ENCODE assay signal across 8 cellular contexts in genomic region chr10:32446701-32447406, GRCh38. TPM values are rescaled to one million over a fixed set of nuclear protein-coding genes. Genes with fewer than 3 reads are reported as not detected.
DNase-seq lines count a peak whose midpoint lies in the region; ATAC-seq and TF ChIP-seq lines count a peak whose summit lies in the region.

No MANE protein-coding gene starts in this region.

- no peak overlapping the region for H3K4ac ChIP-seq in mesendoderm (ENCODE audit: low read depth, low read length)

- H3K36me3 ChIP-seq in RWPE2 (ENCODE audit: low read depth) (no peaks in the 10 kb centered on the region), mesendoderm (ENCODE audit: control insufficient read depth, insufficient read depth, low read length) (no peaks in the 10 kb centered on the region), urinary bladder (ENCODE audit: insufficient read depth) (no peaks in the 10 kb centered on the region)

- H2BK15ac ChIP-seq in mesendoderm (replicated peaks; ENCODE audit: low read depth) = no peak overlapping the region

- ATAC-seq in GM21529 (IDR thresholded peaks at IDR 0.05; ENCODE audit: unreplicated experiment) (peak; percentile 4), RWPE2 (ENCODE audit: low read depth) (no peak; the same call in 2 of the 3 replicates), esophagus mucosa (no peak)
- ATAC-seq in effector memory CD8-positive, alpha-beta T cell (replicated peaks) = no peak

- H3K36me3 Mint-ChIP-seq in CD14-positive monocyte = peaks cover 6 to 8% of the 10 kb centered on the region in 2 donors
- peaks cover 3% of the 10 kb centered on the region for H3K36me3 Mint-ChIP-seq in effector memory CD8-positive, alpha-beta T cell (ENCODE audit: insufficient read depth)

- H2BK5ac ChIP-seq in mesendoderm (ENCODE audit: low read length) = no peak overlapping the region

- peak overlapping the region; percentile 87 to 99 (median 94) for H3K27ac Mint-ChIP-seq in CD14-positive monocyte
- peak overlapping the region; percentile 99 to 100 for H3K27ac Mint-ChIP-seq in effector memory CD8-positive, alpha-beta T cell

- WGBS in mesendoderm (ENCODE audit: extremely low coverage, insufficient coverage, low lambda C conversion rate) = no CpG with 5 or more reads among the region's 12 CpGs
- WGBS in urinary bladder = 2% methylated on average over 12 of the region's 12 CpGs

- no peaks in the 10 kb centered on the region for H3K27me3 ChIP-seq in RWPE2 (ENCODE audit: insufficient read depth, poor library complexity, severe bottlenecking)
- no peaks in the 10 kb centered on the region for H3K27me3 ChIP-seq in mesendoderm (ENCODE audit: insufficient read depth, low read length, poor library complexity)

- no peaks in the 10 kb centered on the region for H3K79me2 ChIP-seq in mesendoderm (ENCODE audit: control insufficient read depth, insufficient read depth, low read length)

- no peaks in the 10 kb centered on the region for H3K9me3 ChIP-seq in RWPE2 (ENCODE audit: severe bottlenecking)

- peaks cover 13% of the 10 kb centered on the region for H3K4me1 Mint-ChIP-seq in CD14-positive monocyte
- peaks cover 10% of the 10 kb centered on the region in 2 donors for H3K4me1 Mint-ChIP-seq in effector memory CD8-positive, alpha-beta T cell (ENCODE audit: low read depth in 2 of 2)

- peak overlapping the region; percentile 76 for H4K8ac ChIP-seq in mesendoderm (ENCODE audit: low read depth, low read length)

- H3K56ac ChIP-seq in mesendoderm (ENCODE audit: low read length) = peak overlapping the region; percentile 88

- peaks cover 6% of the 10 kb centered on the region for H3K4me1 ChIP-seq in RWPE2 (ENCODE audit: insufficient read depth, poor library complexity, severe bottlenecking)
- no peaks in the 10 kb centered on the region for H3K4me1 ChIP-seq in mesendoderm (ENCODE audit: control insufficient read depth, low read depth, low read length)
- H3K4me1 ChIP-seq in urinary bladder (ENCODE audit: insufficient read depth) = no peaks in the 10 kb centered on the region

- no peak overlapping the region for H4K5ac ChIP-seq in mesendoderm (ENCODE audit: low read length)

- H3K4me3 ChIP-seq in RWPE2 (ENCODE audit: severe bottlenecking) (peak overlapping the region; percentile 41), mesendoderm (ENCODE audit: low read length) (peak overlapping the region; percentile 47), urinary bladder (ENCODE audit: low read depth, low read length) (peak overlapping the region; percentile 62)

- peak overlapping the region; percentile 75 for H3K4me2 ChIP-seq in mesendoderm (ENCODE audit: low read length)

- H3K27ac ChIP-seq in RWPE2 (ENCODE audit: poor library complexity, severe bottlenecking) = peak overlapping the region; percentile 89
- H3K27ac ChIP-seq in mesendoderm (ENCODE audit: low read depth, low read length) = peak overlapping the region; percentile 81
- peak overlapping the region; percentile 84 for H3K27ac ChIP-seq in urinary bladder (ENCODE audit: low read depth)

- H3K23ac ChIP-seq in mesendoderm (ENCODE audit: low read length) = peak overlapping the region; percentile 59

- H3K79me1 ChIP-seq in mesendoderm (ENCODE audit: low read length) = no peaks in the 10 kb centered on the region

- no peak overlapping the region for H2BK120ac ChIP-seq in mesendoderm (ENCODE audit: low read depth, low read length)

- H3K18ac ChIP-seq in mesendoderm (ENCODE audit: low read length) = peak overlapping the region; percentile 62

- H3K9me3 Mint-ChIP-seq in CD14-positive monocyte = peaks cover 0 to 5% (median 0%) of the 10 kb centered on the region in 7 donors
- no peaks in the 10 kb centered on the region for H3K9me3 Mint-ChIP-seq in effector memory CD8-positive, alpha-beta T cell

- intact Hi-C loops in CD14-positive monocyte (cut with micrococcal nuclease) = no loop called here

- H3K9ac ChIP-seq in mesendoderm (ENCODE audit: low read length) = peak overlapping the region; percentile 79

- H2AK5ac ChIP-seq in mesendoderm (ENCODE audit: low read length) = no peak overlapping the region

- peaks cover 0 to 4% (median 2%) of the 10 kb centered on the region in 3 donors for H3K27me3 Mint-ChIP-seq in CD14-positive monocyte (ENCODE audit: low read depth in 3 of 3)
- no peaks in the 10 kb centered on the region for H3K27me3 Mint-ChIP-seq in effector memory CD8-positive, alpha-beta T cell

- H3K4me3 Mint-ChIP-seq in CD14-positive monocyte = peak overlapping the region; percentile 90 to 97
- H3K4me3 Mint-ChIP-seq in effector memory CD8-positive, alpha-beta T cell = peak overlapping the region; percentile 81 to 86

- DNase-seq in CD14-positive monocyte (ENCODE audit: low spot score) (no peak), RWPE2 (ENCODE audit: low spot score) (no peak), mesendoderm (peak; percentile 33)
- DNase-seq in effector memory CD8-positive, alpha-beta T cell = no peak
- DNase-seq in stimulated activated CD4-positive, alpha-beta T cell treated with anti-CD3 and anti-CD28 coated beads, Interleukin-4, amount 100 ng/mL, for 24 hours = no peak

- no peak for TF ChIP-seq CTCF in CD14-positive monocyte (IDR thresholded peaks at IDR 0.05)
- TF ChIP-seq CTCF in RWPE2 (IDR thresholded peaks at IDR 0.05; ENCODE audit: poor library complexity, severe bottlenecking) = no peak

RNA-seq across cellular contexts. Expression of gene CCDC7, which starts 0.9 kb away (rescaled TPM):
- polyA plus RNA-seq in CD14-positive monocyte (1 to 10 TPM; 2.0 to 2.3 TPM), urinary bladder (1.2 TPM)
- 0.63 TPM for polyA plus RNA-seq in mesendoderm (2013, experiment 1 of 2)
- polyA plus RNA-seq in mesendoderm (2013, experiment 2 of 2) = 0.41 TPM
- total RNA-seq in urinary bladder (109 TPM), esophagus mucosa (4.2 TPM)

Comparison
In these comparisons a context has a peak if more than half of its experiments do, and no peak if none do; other contexts are left out.
1. RNA of gene CCDC7, which starts 0.9 kb away (total RNA-seq): 109 TPM in urinary bladder (single experiment); 4.2 TPM in esophagus mucosa (single experiment); every median in the first group is over 10 times any median in the second.
2. Peak in every context shown above with its lines, with median percentiles within 50 percentile points of each other: H3K27ac ChIP-seq and H3K4me3 ChIP-seq.